30 cellular contexts compared by ENCODE assay signal in genomic region chr4:8844976-8845690, GRCh38. TPM values are rescaled to one million over a fixed set of nuclear protein-coding genes. Genes with fewer than 3 reads are reported as not detected.
A peak's percentile ranks its signal among the peaks of the same experiment; 100 is the strongest.
DNase-seq lines count a peak whose midpoint lies in the region; ATAC-seq and TF ChIP-seq lines count a peak whose summit lies in the region.
"Had no signal": no experiment of that assay in that cellular context is flagged by ENCODE, and none has a peak within 500 bp of the region (broad histone marks: within the 10 kb centered on the region; RNA-seq: fewer than 3 reads in every experiment).

No MANE protein-coding gene starts in this region.

- POLR2A ChIA-PET in OCI-LY7 (lab: Charles Lee) = interaction anchor here (0.7 kb wide), 1 partner anchor 12 kb away, joined by 3 read pairs; no protein-coding TSS in a partner anchor

- H3K9me3 ChIP-seq in SJSA1 (replicated peaks) (no peaks in the 10 kb centered on the region; the same call in 1 of the 2 replicates), left lung (no peaks in the 10 kb centered on the region), suprapubic skin (no peaks in the 10 kb centered on the region), OCI-LY7 (ENCODE audit: low read length) (no peaks in the 10 kb centered on the region)

- 74% methylated on average over 14 of the region's 14 CpGs for WGBS in suprapubic skin

- no peaks in the 10 kb centered on the region for H3K36me3 ChIP-seq in SJSA1
- H3K36me3 ChIP-seq in left lung = no peaks in the 10 kb centered on the region
- H3K36me3 ChIP-seq in suprapubic skin = no peaks in the 10 kb centered on the region
- H3K36me3 ChIP-seq in OCI-LY7 (ENCODE audit: insufficient read depth, low read length) = no peaks in the 10 kb centered on the region

- no peak overlapping the region for H3K27ac Mint-ChIP-seq in activated CD8-positive, alpha-beta memory T cell treated with anti-CD3 and anti-CD28 coated beads, Interleukin-2, amount 10 ng/mL, durations not matched to agents 7 days and 5 days
- H3K27ac Mint-ChIP-seq: activated naive CD8-positive, alpha-beta T cell treated with anti-CD3 and anti-CD28 coated beads, Interleukin-2, amount 10 ng/mL, durations not matched to agents 7 days and 5 days; activated T-helper 2 cell treated with anti-CD3 and anti-CD28 coated beads, Interferon-gamma antibody, Interleukin-2, Interleukin-4, amounts not matched to agents 10 μg/mL and 5 μg/mL and 100 μg/mL, durations not matched to agents 14 hours and 24 hours and 36 hours; effector memory CD8-positive, alpha-beta T cell; HFFc6; mesothelial cell of epicardium; stimulated activated naive B cell treated with anti-CD40 and anti-IgM and Interleukin-4, amounts not matched to agents 10 μg/mL and 1 μg/mL and 100 μg/mL, for 72 hours had no signal

- H3K9me3 Mint-ChIP-seq in activated CD8-positive, alpha-beta memory T cell treated with anti-CD3 and anti-CD28 coated beads, Interleukin-2, amount 10 ng/mL, durations not matched to agents 7 days and 5 days (ENCODE audit: low read depth) = no peaks in the 10 kb centered on the region
- H3K9me3 Mint-ChIP-seq: effector memory CD8-positive, alpha-beta T cell; HFFc6 had no signal

- H3K9me2 ChIP-seq in OCI-LY7 (ENCODE audit: insufficient read depth, low read length) = no peaks in the 10 kb centered on the region

- no peak overlapping the region for H3K4me3 ChIP-seq in SJSA1
- H3K4me3 ChIP-seq in left lung = no peak overlapping the region
- H3K4me3 ChIP-seq in suprapubic skin = no peak overlapping the region
- no peak overlapping the region for H3K4me3 ChIP-seq in OCI-LY7 (ENCODE audit: low read depth, low read length, poor library complexity, severe bottlenecking)

- no peaks in the 10 kb centered on the region for H3K27me3 ChIP-seq in SJSA1 (replicated peaks)
- H3K27me3 ChIP-seq in left lung = peaks cover 0 to 66% of the 10 kb centered on the region in 2 donors
- peaks cover 62% of the 10 kb centered on the region for H3K27me3 ChIP-seq in suprapubic skin

- CTCF ChIA-PET in activated CD8-positive, alpha-beta memory T cell treated with anti-CD3 and anti-CD28 coated beads, Interleukin-2, amount 10 ng/mL, durations not matched to agents 7 days and 5 days (lab: Charles Lee) = no interaction called here
- CTCF ChIA-PET in OCI-LY7 (lab: Charles Lee; ENCODE audit: unreplicated experiment) = no interaction called here

- no peak for ATAC-seq in activated CD8-positive, alpha-beta memory T cell treated with anti-CD3 and anti-CD28 coated beads, Interleukin-2, amount 10 ng/mL, durations not matched to agents 7 days and 5 days
- ATAC-seq in left lung (no peak), GM21423 (IDR thresholded peaks at IDR 0.05; ENCODE audit: unreplicated experiment) (no peak), HG02571 (IDR thresholded peaks at IDR 0.05; ENCODE audit: unreplicated experiment) (no peak)
- ATAC-seq: effector memory CD8-positive, alpha-beta T cell; left lobe of liver; stimulated activated naive B cell treated with anti-CD40 and anti-IgM and Interleukin-4, amounts not matched to agents 10 μg/mL and 1 μg/mL and 100 μg/mL, for 72 hours had no signal

- no peak overlapping the region for H3K4me2 ChIP-seq in OCI-LY7 (ENCODE audit: low read length)

- no peaks in the 10 kb centered on the region for H4K20me1 ChIP-seq in OCI-LY7 (ENCODE audit: insufficient read depth, low read length)

- no TSS peak for BruUV-seq in OCI-LY7 (replicated peaks; lab: Mats Ljungman, UMichigan)

- H3K36me3 Mint-ChIP-seq in activated CD8-positive, alpha-beta memory T cell treated with anti-CD3 and anti-CD28 coated beads, Interleukin-2, amount 10 ng/mL, durations not matched to agents 7 days and 5 days = no peaks in the 10 kb centered on the region
- H3K36me3 Mint-ChIP-seq: activated naive CD8-positive, alpha-beta T cell treated with anti-CD3 and anti-CD28 coated beads, Interleukin-2, amount 10 ng/mL, durations not matched to agents 7 days and 5 days; CD4-positive, CD25-positive, alpha-beta regulatory T cell; stimulated activated naive B cell treated with anti-CD40 and anti-IgM and Interleukin-4, amounts not matched to agents 10 μg/mL and 1 μg/mL and 100 μg/mL, for 72 hours had no signal

- H3K27ac ChIP-seq in SJSA1 = peak overlapping the region; percentile 73
- no peak overlapping the region for H3K27ac ChIP-seq in left lung
- H3K27ac ChIP-seq in suprapubic skin = no peak overlapping the region
- H3K27ac ChIP-seq in OCI-LY7 (ENCODE audit: low read depth, low read length, poor library complexity, severe bottlenecking) = no peak overlapping the region

- TF ChIP-seq CTCF in left lung (IDR thresholded peaks at IDR 0.05) = no peak
- no peak for TF ChIP-seq CTCF in suprapubic skin (IDR thresholded peaks at IDR 0.05)
- TF ChIP-seq CTCF in OCI-LY7 (conservative IDR thresholded peaks at IDR 0.05; ENCODE audit: low read length) = no peak

- no peaks in the 10 kb centered on the region for H3K4me1 Mint-ChIP-seq in activated CD8-positive, alpha-beta memory T cell treated with anti-CD3 and anti-CD28 coated beads, Interleukin-2, amount 10 ng/mL, durations not matched to agents 7 days and 5 days
- H3K4me1 Mint-ChIP-seq: activated naive CD8-positive, alpha-beta T cell treated with anti-CD3 and anti-CD28 coated beads, Interleukin-2, amount 10 ng/mL, durations not matched to agents 7 days and 5 days; CD4-positive, CD25-positive, alpha-beta regulatory T cell; mesothelial cell of epicardium; stimulated activated naive B cell treated with anti-CD40 and anti-IgM and Interleukin-4, amounts not matched to agents 10 μg/mL and 1 μg/mL and 100 μg/mL, for 72 hours had no signal

- TF ChIP-seq EP300 in suprapubic skin (IDR thresholded peaks at IDR 0.05) = no peak

- H2AFZ ChIP-seq in OCI-LY7 (ENCODE audit: low read length) = no peak overlapping the region

- TF ChIP-seq POLR2A in suprapubic skin (IDR thresholded peaks at IDR 0.05) = no peak

- intact Hi-C loops in left lung (cut with DNase I) (no loop called here), OCI-LY7 (cut with micrococcal nuclease; ENCODE audit: unreplicated experiment) (no loop called here)

- peak; percentile 17 for DNase-seq in activated CD8-positive, alpha-beta memory T cell treated with anti-CD3 and anti-CD28 coated beads for 24 hours
- DNase-seq in activated CD8-positive, alpha-beta memory T cell treated with anti-CD3 and anti-CD28 coated beads, Interleukin-2, amount 10 ng/mL, durations not matched to agents 7 days and 5 days = no peak
- DNase-seq in SJSA1 (ENCODE audit: low read depth in 1 of 2, low spot score in 2 of 2) = peak in 1 of 2 experiments; percentile 34
- peak; percentile 21 to 51 for DNase-seq in left lung
- peak; percentile 30 to 50 for DNase-seq in suprapubic skin (ENCODE audit: low spot score in 2 of 2)
- DNase-seq in OCI-LY7 (ENCODE audit: low spot score) = no peak
- DNase-seq: activated CD4-positive, alpha-beta T cell treated with anti-CD3 and anti-CD28 coated beads, Interleukin-2, amount 50 U/mL, for 48 hours; activated naive CD8-positive, alpha-beta T cell treated with anti-CD3 and anti-CD28 coated beads, Interleukin-2, amount 10 ng/mL, durations not matched to agents 7 days and 5 days; Calu3; CD4-positive, CD25-positive, alpha-beta regulatory T cell; cortex of kidney; effector memory CD8-positive, alpha-beta T cell; GOT3; HFFc6; NCI-H1092; NCI-H187; NCI-H2171; RPMI8226; stimulated activated naive B cell treated with anti-CD40 and anti-IgM and Interleukin-4, amounts not matched to agents 10 μg/mL and 1 μg/mL and 100 μg/mL, for 72 hours; substantia nigra had no signal

- H3K4me1 ChIP-seq in SJSA1 (replicated peaks) (peaks cover 33% of the 10 kb centered on the region), left lung (no peaks in the 10 kb centered on the region), suprapubic skin (no peaks in the 10 kb centered on the region), OCI-LY7 (ENCODE audit: insufficient read depth, low read length, poor library complexity, severe bottlenecking) (no peaks in the 10 kb centered on the region)

- no peaks in the 10 kb centered on the region for H3K27me3 Mint-ChIP-seq in activated CD8-positive, alpha-beta memory T cell treated with anti-CD3 and anti-CD28 coated beads, Interleukin-2, amount 10 ng/mL, durations not matched to agents 7 days and 5 days
- H3K27me3 Mint-ChIP-seq: CD4-positive, CD25-positive, alpha-beta regulatory T cell had no signal

- no peaks in the 10 kb centered on the region for H3K79me2 ChIP-seq in OCI-LY7 (ENCODE audit: insufficient read depth, low read depth, low read length)

- no peak overlapping the region for H3K4me3 Mint-ChIP-seq in activated CD8-positive, alpha-beta memory T cell treated with anti-CD3 and anti-CD28 coated beads, Interleukin-2, amount 10 ng/mL, durations not matched to agents 7 days and 5 days
- H3K4me3 Mint-ChIP-seq: activated naive CD8-positive, alpha-beta T cell treated with anti-CD3 and anti-CD28 coated beads, Interleukin-2, amount 10 ng/mL, durations not matched to agents 7 days and 5 days; effector memory CD8-positive, alpha-beta T cell; HFFc6; mesothelial cell of epicardium; stimulated activated naive B cell treated with anti-CD40 and anti-IgM and Interleukin-4, amounts not matched to agents 10 μg/mL and 1 μg/mL and 100 μg/mL, for 72 hours had no signal

RNA-seq across cellular contexts. Expression of gene HMX1, which starts 26.5 kb away (rescaled TPM):
- not detected for total RNA-seq in activated CD8-positive, alpha-beta memory T cell treated with anti-CD3 and anti-CD28 coated beads, Interleukin-2, amount 10 ng/mL, durations not matched to agents 7 days and 5 days
- 0.63 TPM in 1 of 2 replicates, not detected in the other for total RNA-seq in SJSA1 (2014; rRNA removed; shearing (Covaris generic))
- total RNA-seq in left lung (not detected), suprapubic skin (not detected), OCI-LY7 (2022) (not detected in 2 replicates)
- not detected in 2 replicates for total RNA-seq in OCI-LY7 (2014; rRNA removed; shearing (Covaris generic))
- total RNA-seq: A172; activated naive CD8-positive, alpha-beta T cell treated with anti-CD3 and anti-CD28 coated beads, Interleukin-2, amount 10 ng/mL, durations not matched to agents 7 days and 5 days; activated T-helper 2 cell treated with anti-CD3 and anti-CD28 coated beads, Interferon-gamma antibody, Interleukin-2, Interleukin-4, amounts not matched to agents 10 μg/mL and 5 μg/mL and 100 μg/mL, durations not matched to agents 14 hours and 24 hours and 36 hours; aorta; Calu3; CD4-positive, CD25-positive, alpha-beta regulatory T cell; HFFc6; HT1080; left lobe of liver; pulmonary artery endothelial cell; T-helper 1 cell treated with Interleukin-12 subunit alpha and Interleukin-12 subunit beta and Interleukin-4 antibody, amounts not matched to agents 30 ng/mL and 1 ng/mL, for 36 hours had no signal

Comparison
In these comparisons a context has a peak if more than half of its experiments do, and no peak if none do; other contexts are left out.
1. DNase-seq: peak in activated CD8-positive, alpha-beta memory T cell treated with anti-CD3 and anti-CD28 coated beads for 24 hours (single experiment), left lung (2 of 2) and suprapubic skin (2 of 2); none in activated CD8-positive, alpha-beta memory T cell treated with anti-CD3 and anti-CD28 coated beads, Interleukin-2, amount 10 ng/mL, durations not matched to agents 7 days and 5 days (single experiment) and OCI-LY7 (single experiment).